ENCODE assay signal across 8 cellular contexts in genomic region chr17:73255671-73256181, GRCh38. TPM values are rescaled to one million over a fixed set of nuclear protein-coding genes. Genes with fewer than 3 reads are reported as not detected.
DNase-seq lines count a peak whose midpoint lies in the region; ATAC-seq and TF ChIP-seq lines count a peak whose summit lies in the region.

No MANE protein-coding gene starts in this region.

- intact Hi-C loops in CD14-positive monocyte (cut with micrococcal nuclease) = loop anchor here (1.0 kb wide), 2 partner anchors 113 to 114 kb away; no protein-coding TSS in a partner anchor

- peaks cover 1 to 7% (median 2%) of the 10 kb centered on the region in 3 donors for H3K27me3 Mint-ChIP-seq in CD14-positive monocyte (ENCODE audit: low read depth in 3 of 3)

- no peaks in the 10 kb centered on the region for H3K36me3 Mint-ChIP-seq in CD14-positive monocyte

- H3K9me3 Mint-ChIP-seq in CD14-positive monocyte = no peaks in the 10 kb centered on the region

- peaks cover 3% of the 10 kb centered on the region for H3K4me1 Mint-ChIP-seq in CD14-positive monocyte

- H3K27ac Mint-ChIP-seq in CD14-positive monocyte = peak overlapping the region in 1 of 7 donors; percentile 63

- ATAC-seq in GM18909 (IDR thresholded peaks at IDR 0.05; ENCODE audit: poor library complexity, unreplicated experiment) (peak; percentile 62), GM21717 (IDR thresholded peaks at IDR 0.05; ENCODE audit: unreplicated experiment) (no peak)

- no peak overlapping the region for H3K4me3 Mint-ChIP-seq in CD14-positive monocyte

- DNase-seq in CD14-positive monocyte (ENCODE audit: low spot score) (no peak), NCI-H2171 (lab: John Stamatoyannopoulos, UW) (peak; percentile 19), ecto neural progenitor cell (ENCODE audit: low spot score) (peak; percentile 87), mesenteric fat pad (ENCODE audit: low spot score) (peak; percentile 82)
- peak; percentile 30 to 40 for DNase-seq in activated CD4-positive, alpha-beta T cell treated with anti-CD3 and anti-CD28 coated beads, Interleukin-2, amount 50 U/mL, for 24 hours (ENCODE audit: low read depth in 1 of 2, low spot score in 1 of 2)
- DNase-seq in stimulated activated CD8-positive, alpha-beta memory T cell treated with anti-CD3 and anti-CD28 coated beads, Interleukin-7, amount 100 ng/mL, for 48 hours (ENCODE audit: extremely low read depth in 1 of 2, low read depth in 1 of 2) = peak; percentile 9 to 23

- peak; percentile 99 for TF ChIP-seq CTCF in CD14-positive monocyte (IDR thresholded peaks at IDR 0.05)

RNA-seq across cellular contexts. Expression of gene CPSF4L, which starts 6.0 kb away (rescaled TPM):
- polyA plus RNA-seq in CD14-positive monocyte = not detected
- total RNA-seq in mesenteric fat pad = 0.61 TPM

RNA-seq across cellular contexts. Expression of gene CDC42EP4, which starts 56.1 kb away (rescaled TPM):
- 1 to 10 TPM; 6.4 to 6.6 TPM for polyA plus RNA-seq in CD14-positive monocyte
- total RNA-seq in mesenteric fat pad = 207 TPM
